ENCODE assay signal across 1 cellular context in genomic region chr6:15247750-15248450, GRCh38.
TF ChIP-seq lines count a peak whose summit lies in the region.

No MANE protein-coding gene starts in this region.

TF ChIP-seq in K562, 482 proteins besides CTCF, POLR2A, EP300 and RAD21 (continued from another document and continues in another):
- no peak for TF ChIP-seq E2F5 (CRISPR knock-in tag; IDR thresholded peaks at IDR 0.05)
- TF ChIP-seq PML (IDR thresholded peaks at IDR 0.05; ENCODE audit: low read length): no peak
- TF ChIP-seq PHF20 (IDR thresholded peaks at IDR 0.05; ENCODE audit: partially characterized antibody): no peak
- 0 out of 2 replicates have a peak, but pooled peaks have one; percentile 19 for TF ChIP-seq RB1 (IDR thresholded peaks at IDR 0.05; ENCODE audit: low read depth)
- no peak for TF ChIP-seq CREM (IDR thresholded peaks at IDR 0.05; ENCODE audit: low read depth)
- no peak for TF ChIP-seq ZBTB40 (IDR thresholded peaks at IDR 0.05)
- no peak for TF ChIP-seq ZBTB40 (CRISPR knock-in tag; IDR thresholded peaks at IDR 0.05)
- no peak for TF ChIP-seq SRSF7 (optimal IDR thresholded peaks at IDR 0.05; ENCODE audit: low read depth, low read length)
- 0 out of 2 replicates have a peak, but pooled peaks have one; percentile 52 for TF ChIP-seq KAT7 (CRISPR knock-in tag; IDR thresholded peaks at IDR 0.05; ENCODE audit: borderline replicate concordance)
- TF ChIP-seq ZNF280A (IDR thresholded peaks at IDR 0.05; ENCODE audit: low read depth, partially characterized antibody): no peak
- no peak for TF ChIP-seq ZFP30 (CRISPR knock-in tag; IDR thresholded peaks at IDR 0.05; ENCODE audit: borderline replicate concordance)
- no peak; the same call in 1 of the 2 replicates for TF ChIP-seq E2F4 (CRISPR knock-in tag; IDR thresholded peaks at IDR 0.05; ENCODE audit: low read depth)
- TF ChIP-seq RFX7 (CRISPR knock-in tag; IDR thresholded peaks at IDR 0.05): no peak
- TF ChIP-seq HMG20A (CRISPR knock-in tag; conservative IDR thresholded peaks at IDR 0.05): no peak
- no peak for TF ChIP-seq ETS2 (tag; IDR thresholded peaks at IDR 0.05; ENCODE audit: borderline replicate concordance, poor library complexity, severe bottlenecking)
- no peak for TF ChIP-seq ETV5 (CRISPR knock-in tag; IDR thresholded peaks at IDR 0.05; ENCODE audit: low read depth)
- TF ChIP-seq ATF1 (CRISPR knock-in tag; IDR thresholded peaks at IDR 0.05): no peak
- 0 out of 2 replicates have a peak, but pooled peaks have one; percentile 12 for TF ChIP-seq ATF1 (tag; IDR thresholded peaks at IDR 0.05)
- TF ChIP-seq ZNF699 (CRISPR knock-in tag; IDR thresholded peaks at IDR 0.05; ENCODE audit: insufficient replicate concordance): no peak
- no peak for TF ChIP-seq SLC30A9 (CRISPR knock-in tag; IDR thresholded peaks at IDR 0.05)
- TF ChIP-seq HSF4 (CRISPR knock-in tag; IDR thresholded peaks at IDR 0.05; ENCODE audit: borderline replicate concordance): no peak
- no peak for TF ChIP-seq ZNF184 (CRISPR knock-in tag; IDR thresholded peaks at IDR 0.05)
- TF ChIP-seq ATF6 (CRISPR knock-in tag; IDR thresholded peaks at IDR 0.05): no peak
- peak in 1 of 2 experiments; percentile 74; a peak in 3 of 4 replicates for TF ChIP-seq UBTF (IDR thresholded peaks at IDR 0.05; ENCODE audit: borderline replicate concordance in 1 of 2, low read depth in 2 of 2, low read length in 2 of 2)
- TF ChIP-seq ZKSCAN3 (CRISPR knock-in tag; IDR thresholded peaks at IDR 0.05): no peak
- no peak for TF ChIP-seq ZBTB8A (IDR thresholded peaks at IDR 0.05; ENCODE audit: partially characterized antibody)
- no peak for TF ChIP-seq ZBTB26 (CRISPR knock-in tag; IDR thresholded peaks at IDR 0.05)
- TF ChIP-seq FOXP1 (CRISPR knock-in tag; IDR thresholded peaks at IDR 0.05): peak; percentile 69; the same call in 1 of the 2 replicates
- TF ChIP-seq ZNF589 (CRISPR knock-in tag; IDR thresholded peaks at IDR 0.05; ENCODE audit: low read depth): no peak
- TF ChIP-seq ZNF347 (CRISPR knock-in tag; IDR thresholded peaks at IDR 0.05; ENCODE audit: low read depth): no peak
- TF ChIP-seq HMG20B (CRISPR knock-in tag; IDR thresholded peaks at IDR 0.05): no peak
- TF ChIP-seq KDM5B (IDR thresholded peaks at IDR 0.05; ENCODE audit: insufficient replicate concordance, low read depth, low read length): peak; percentile 45
- no peak for TF ChIP-seq MLX (CRISPR knock-in tag; conservative IDR thresholded peaks at IDR 0.05)
- TF ChIP-seq NCOA4 (IDR thresholded peaks at IDR 0.05; ENCODE audit: partially characterized antibody): no peak
- TF ChIP-seq MTA3 (IDR thresholded peaks at IDR 0.05; ENCODE audit: borderline replicate concordance): peak; percentile 23; the same call in 1 of the 2 replicates
- TF ChIP-seq TFAP4 (CRISPR knock-in tag; IDR thresholded peaks at IDR 0.05; ENCODE audit: borderline replicate concordance): no peak; the same call in 1 of the 2 replicates
- no peak for TF ChIP-seq ELF2 (CRISPR knock-in tag; IDR thresholded peaks at IDR 0.05)
- TF ChIP-seq HOXB6 (CRISPR knock-in tag; IDR thresholded peaks at IDR 0.05; ENCODE audit: borderline replicate concordance): no peak
- no peak for TF ChIP-seq ZNF224 (CRISPR knock-in tag; IDR thresholded peaks at IDR 0.05)
- TF ChIP-seq ZBTB1 (CRISPR knock-in tag; IDR thresholded peaks at IDR 0.05; ENCODE audit: borderline replicate concordance, low read depth): no peak
